22 cellular contexts compared by ENCODE assay signal in the genomic region with DNA sequence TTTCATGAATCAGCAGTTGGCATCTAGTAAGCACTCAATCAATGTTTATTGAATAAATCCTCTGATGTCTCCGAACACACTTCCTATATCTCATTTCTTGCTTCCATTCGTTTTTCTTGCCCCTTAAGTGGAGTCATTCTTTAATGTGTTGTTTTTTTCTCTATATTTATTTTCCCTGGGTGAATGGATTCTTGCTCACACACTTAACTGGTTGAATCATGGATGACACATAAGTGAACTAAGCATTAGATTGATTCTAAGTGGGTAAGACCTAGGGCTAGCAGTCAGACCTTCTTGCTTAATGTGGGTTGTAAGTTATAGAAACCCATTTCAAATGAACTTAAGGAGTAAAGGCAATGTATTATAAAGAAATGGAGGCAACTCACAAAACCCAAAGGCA.
DNase-seq lines count a peak whose midpoint lies in the region; ATAC-seq, FAIRE-seq and TF ChIP-seq lines count a peak whose summit lies in the region.
"Had no signal": no experiment of that assay in that cellular context is flagged by ENCODE, and none has a peak within 500 bp of the region (broad histone marks: within the 10 kb centered on the region; RNA-seq: fewer than 3 reads in every experiment).

No MANE protein-coding gene starts in this region.

- H3F3A ChIP-seq in GM23248 (ENCODE audit: insufficient read depth), result peaks cover 4% of the 10 kb centered on the region; the same call in 1 of the 2 replicates

- FAIRE-seq in pancreas (lab: Jason Lieb, UNC), result no peak
- FAIRE-seq: colon, GM18507, TTC549 had no signal

- ATAC-seq in pancreas (no peak), GM21825 (IDR thresholded peaks at IDR 0.05; ENCODE audit: unreplicated experiment) (no peak)
- ATAC-seq: left lung had no signal

- H3K9ac ChIP-seq in GM23248, result no peak overlapping the region

- H2AFZ ChIP-seq in GM23248, result no peak overlapping the region

- no peaks in the 10 kb centered on the region for H3K36me3 ChIP-seq in GM23248 (ENCODE audit: low read depth)
- H3K36me3 ChIP-seq in pancreas, result no peaks in the 10 kb centered on the region
- H3K36me3 ChIP-seq: ascending aorta, left lung had no signal

- H3K4me3 ChIP-seq in GM23248 (no peak overlapping the region), foreskin fibroblast (ENCODE audit: low read depth in 1 of 2, low read length in 2 of 2) (no peak overlapping the region), pancreas (no peak overlapping the region)
- H3K4me3 ChIP-seq: ascending aorta, left lung had no signal

- DNase-seq in AG08395 (ENCODE audit: low spot score), result peak; percentile 13
- peak; percentile 71 for DNase-seq in GM23248
- DNase-seq in amniotic epithelial cell (ENCODE audit: low read depth), result peak; percentile 33
- DNase-seq in foreskin fibroblast, result peak; percentile 59 to 76
- no peak for DNase-seq in effector CD8-positive, alpha-beta T cell (lab: John Stamatoyannopoulos, UW)
- DNase-seq in pancreas, result no peak
- DNase-seq in cortex of kidney (lab: John Stamatoyannopoulos, UW), result no peak
- DNase-seq: activated CD4-positive, alpha-beta T cell treated with anti-CD3 and anti-CD28 coated beads, Interleukin-2, amount 50 U/mL, for 1 hour; activated CD8-positive, alpha-beta memory T cell treated with anti-CD3 and anti-CD28 coated beads, Interleukin-2, amount 50 U/mL, for 4 hours; activated naive CD4-positive, alpha-beta T cell treated with Interleukin-2 at 50 U/mL for 16 hours; CD4-positive, alpha-beta memory T cell; DMS79 treated with DMSO at 0.1 percent for 48 hours; Karpas-422; left lung; NCI-H1105 treated with DMSO at 0.1 percent for 48 hours; NCI-H510A; SW 1271 had no signal

- in situ Hi-C loops in GM23248 (cut with MboI), result no loop called here

- no peaks in the 10 kb centered on the region for H3K79me2 ChIP-seq in GM23248 (ENCODE audit: insufficient read depth)

- H3K4me1 ChIP-seq in GM23248 (ENCODE audit: insufficient read depth) (peaks cover 10% of the 10 kb centered on the region), pancreas (no peaks in the 10 kb centered on the region)
- H3K4me1 ChIP-seq: ascending aorta, left lung had no signal

- no peaks in the 10 kb centered on the region for H4K20me1 ChIP-seq in GM23248 (ENCODE audit: insufficient read depth)

- intact Hi-C loops in pancreas (cut with DNase I), result no loop called here

- H3K27me3 ChIP-seq in GM23248 (replicated peaks; ENCODE audit: insufficient read depth) (no peaks in the 10 kb centered on the region), pancreas (peaks cover 0 to 6% (median 2%) of the 10 kb centered on the region in 4 donors)
- H3K27me3 ChIP-seq: ascending aorta, left lung had no signal

- H3K27ac ChIP-seq in GM23248 (no peak overlapping the region), pancreas (no peak overlapping the region)
- H3K27ac ChIP-seq: ascending aorta, left lung had no signal

- H3K9me3 ChIP-seq in GM23248 (ENCODE audit: low read depth) (no peaks in the 10 kb centered on the region), pancreas (no peaks in the 10 kb centered on the region)

- no peak overlapping the region for H3K4me2 ChIP-seq in GM23248 (ENCODE audit: unreplicated experiment)

- WGBS in GM23248 (ENCODE audit: low coverage in 1 of 2, low lambda C conversion rate in 2 of 2, missing lambda C conversion rate in 2 of 2), 2 experiments, result 0 to 4% methylated on average over 2 of the region's 2 CpGs
- 35 to 40% methylated on average over 2 of the region's 2 CpGs for WGBS in pancreas, 2 donors

- no peak for TF ChIP-seq CTCF in foreskin fibroblast (IDR thresholded peaks at IDR 0.05; ENCODE audit: low read depth, low read length)
- TF ChIP-seq CTCF in pancreas (IDR thresholded peaks at IDR 0.05), result no peak

- no peaks in the 10 kb centered on the region for H3K9me2 ChIP-seq in GM23248 (ENCODE audit: insufficient read depth)

Comparison
In these comparisons a context has a peak if more than half of its experiments do, and no peak if none do; other contexts are left out.
1. DNase-seq: peak in AG08395 (single experiment), GM23248 (single experiment), amniotic epithelial cell (single experiment) and foreskin fibroblast (2 of 2); none in effector CD8-positive, alpha-beta T cell (single experiment), pancreas (0 of 6) and cortex of kidney (single experiment).